ENCODE assay signal across 16 cellular contexts in genomic region chr7:66948480-66949109, GRCh38.
"Had no signal": no experiment of that assay in that cellular context is flagged by ENCODE, and none has a peak within 500 bp of the region (broad histone marks: within the 10 kb centered on the region; RNA-seq: fewer than 3 reads in every experiment).

No MANE protein-coding gene starts in this region.

- H3K4me1 ChIP-seq: testis, tibial nerve, vagina had no signal

- DNase-seq: dermis blood vessel endothelial cell; foreskin melanocyte; hippocampal formation; left colon; left ventricle myocardium superior; mucosa of descending colon; naive thymus-derived CD8-positive, alpha-beta T cell; stimulated activated CD4-positive, alpha-beta T cell treated with anti-CD3 and anti-CD28 coated beads, Interleukin-2, amount 100 ng/mL, for 24 hours; stimulated activated CD4-positive, alpha-beta T cell treated with anti-CD3 and anti-CD28 coated beads, Interleukin-4, amount 100 ng/mL, for 4 hours; stimulated activated naive B cell treated with anti-CD40 and anti-IgM and Interleukin-4, amounts not matched to agents 10 μg/mL and 1 μg/mL and 100 μg/mL, for 72 hours; stimulated activated naive CD8-positive, alpha-beta T cell treated with anti-CD3 and anti-CD28 coated beads, Interleukin-15, amount 100 ng/mL, for 72 hours; testis; upper lobe of right lung had no signal

- H3K27ac ChIP-seq: neutrophil, testis, tibial nerve, upper lobe of right lung, vagina had no signal

- H3K4me3 ChIP-seq: mucosa of descending colon, testis, tibial nerve, upper lobe of right lung, vagina had no signal

- H3K27me3 ChIP-seq: neutrophil, testis, tibial nerve, upper lobe of right lung, vagina had no signal

- H3K9me3 ChIP-seq: mucosa of descending colon, neutrophil, testis, tibial nerve, upper lobe of right lung, vagina had no signal
